Comparison of ENCODE assay signal across 16 cellular contexts in genomic region chr9:123863164-123863855, GRCh38.
DNase-seq lines count a peak whose midpoint lies in the region; ATAC-seq and TF ChIP-seq lines count a peak whose summit lies in the region.
"Had no signal": no experiment of that assay in that cellular context is flagged by ENCODE, and none has a peak within 500 bp of the region (broad histone marks: within the 10 kb centered on the region; RNA-seq: fewer than 3 reads in every experiment).

No MANE protein-coding gene starts in this region.

- H3K4me3 ChIP-seq in GM23338 (peak overlapping the region; percentile 9), left ventricle myocardium inferior (no peak overlapping the region), neutrophil (ENCODE audit: low read depth in 1 of 2, low read length in 1 of 2) (no peak overlapping the region)
- no peak overlapping the region for H3K4me3 ChIP-seq in CD8-positive, alpha-beta memory T cell (ENCODE audit: low read length)
- H3K4me3 ChIP-seq: right lobe of liver had no signal

- H3K36me3 ChIP-seq in GM23338 (ENCODE audit: insufficient read depth) = no peaks in the 10 kb centered on the region
- no peaks in the 10 kb centered on the region for H3K36me3 ChIP-seq in left ventricle myocardium inferior
- H3K36me3 ChIP-seq in neutrophil = no peaks in the 10 kb centered on the region
- no peaks in the 10 kb centered on the region for H3K36me3 ChIP-seq in CD8-positive, alpha-beta memory T cell (ENCODE audit: insufficient read depth, low read length)
- H3K36me3 ChIP-seq: right lobe of liver had no signal

- peaks cover 6% of the 10 kb centered on the region; the same call in 1 of the 2 replicates for H3K79me2 ChIP-seq in GM23338 (replicated peaks; ENCODE audit: insufficient read depth)

- no peak overlapping the region for H2AFZ ChIP-seq in GM23338

- H3K9me3 ChIP-seq in left ventricle myocardium inferior (replicated peaks) (no peaks in the 10 kb centered on the region), neutrophil (no peaks in the 10 kb centered on the region)
- no peaks in the 10 kb centered on the region for H3K9me3 ChIP-seq in CD8-positive, alpha-beta memory T cell (ENCODE audit: low read length)
- H3K9me3 ChIP-seq: right lobe of liver had no signal

- H3K36me3 Mint-ChIP-seq in GM23338 (ENCODE audit: low read depth) (no peaks in the 10 kb centered on the region), WTC11 (no peaks in the 10 kb centered on the region)
- peaks cover 2 to 6% (median 2%) of the 10 kb centered on the region in 3 donors for H3K36me3 Mint-ChIP-seq in CD8-positive, alpha-beta memory T cell

- peak overlapping the region; percentile 73 for H3K27ac ChIP-seq in GM23338 (ENCODE audit: low read depth)
- H3K27ac ChIP-seq in left ventricle myocardium inferior (replicated peaks) = peak overlapping the region; percentile 62
- peak overlapping the region; percentile 86 for H3K27ac ChIP-seq in neutrophil
- H3K27ac ChIP-seq in CD8-positive, alpha-beta memory T cell (ENCODE audit: low read depth, low read length) = no peak overlapping the region
- H3K27ac ChIP-seq: right lobe of liver had no signal

- no peaks in the 10 kb centered on the region for H4K20me1 ChIP-seq in GM23338 (replicated peaks; ENCODE audit: insufficient read depth)

- H3K4me3 Mint-ChIP-seq in GM23338 (peak overlapping the region; percentile 53), WTC11 (peak overlapping the region; percentile 54)
- H3K4me3 Mint-ChIP-seq in CD8-positive, alpha-beta memory T cell = no peak overlapping the region
- H3K4me3 Mint-ChIP-seq: naive thymus-derived CD4-positive, alpha-beta T cell had no signal

- H3K27me3 ChIP-seq in GM23338 (ENCODE audit: insufficient read depth) (peaks cover 17% of the 10 kb centered on the region), left ventricle myocardium inferior (ENCODE audit: low read depth) (no peaks in the 10 kb centered on the region), neutrophil (no peaks in the 10 kb centered on the region)
- no peaks in the 10 kb centered on the region for H3K27me3 ChIP-seq in CD8-positive, alpha-beta memory T cell (ENCODE audit: insufficient read depth, low read length, poor library complexity, severe bottlenecking)
- H3K27me3 ChIP-seq: right lobe of liver had no signal

- ATAC-seq in GM23338 (peak; percentile 92), WTC11 (peak; percentile 89)
- ATAC-seq: naive thymus-derived CD4-positive, alpha-beta T cell; right lobe of liver; SK-N-SH treated with all-trans-retinoic acid at 6 μM for 48 hours had no signal

- peak overlapping the region; percentile 89 for H3K27ac Mint-ChIP-seq in GM23338
- H3K27ac Mint-ChIP-seq in WTC11 = peak overlapping the region; percentile 89
- peak overlapping the region in 1 of 8 donors; percentile 3 for H3K27ac Mint-ChIP-seq in CD8-positive, alpha-beta memory T cell
- H3K27ac Mint-ChIP-seq: type B pancreatic cell had no signal

- H3K4me2 ChIP-seq in GM23338 = peak overlapping the region; percentile 39

- H3K4me1 ChIP-seq in GM23338 (ENCODE audit: insufficient read depth) = peaks cover 74% of the 10 kb centered on the region
- H3K4me1 ChIP-seq in left ventricle myocardium inferior = peaks cover 40% of the 10 kb centered on the region
- peaks cover 78 to 79% of the 10 kb centered on the region in 2 experiments for H3K4me1 ChIP-seq in neutrophil (ENCODE audit: control insufficient read depth in 1 of 2, insufficient read depth in 1 of 2, low read depth in 1 of 2, low read length in 1 of 2)
- peaks cover 16% of the 10 kb centered on the region for H3K4me1 ChIP-seq in CD8-positive, alpha-beta memory T cell (ENCODE audit: insufficient read depth, low read length)

- H3K9me2 ChIP-seq in GM23338 (ENCODE audit: insufficient read depth) = no peaks in the 10 kb centered on the region

- H3K9me3 Mint-ChIP-seq in GM23338 = no peaks in the 10 kb centered on the region
- no peaks in the 10 kb centered on the region for H3K9me3 Mint-ChIP-seq in WTC11
- H3K9me3 Mint-ChIP-seq in CD8-positive, alpha-beta memory T cell = peaks cover 0 to 7% (median 0%) of the 10 kb centered on the region in 5 donors
- H3K9me3 Mint-ChIP-seq: type B pancreatic cell had no signal

- DNase-seq in GM23338 (ENCODE audit: low spot score) = peak; percentile 90
- no peak for DNase-seq in WTC11 (ENCODE audit: low spot score)
- no peak for DNase-seq in left ventricle myocardium inferior
- DNase-seq in activated gamma-delta T cell (lab: John Stamatoyannopoulos, UW) = no peak
- no peak for DNase-seq in COR-L47 (lab: John Stamatoyannopoulos, UW)
- no peak for DNase-seq in NCI-H510A (lab: John Stamatoyannopoulos, UW)
- DNase-seq in CD8-positive, alpha-beta memory T cell = no peak
- DNase-seq: effector memory CD4-positive, alpha-beta T cell; naive thymus-derived CD4-positive, alpha-beta T cell; NCI-H1105; NCI-H226; right lobe of liver; stimulated activated CD4-positive, alpha-beta T cell treated with anti-CD3 and anti-CD28 coated beads, Interleukin-4, amount 100 ng/mL, for 24 hours had no signal

- POLR2A ChIA-PET in WTC11 (lab: Charles Lee) = interaction anchor here (0.5 to 0.6 kb wide), 3 partner anchors 11 to 959 kb away, joined by 3 to 6 read pairs (median 3); no protein-coding TSS in a partner anchor
- POLR2A ChIA-PET in CD8-positive, alpha-beta memory T cell (lab: Charles Lee) = no interaction called here

- H3F3A ChIP-seq in GM23338 (replicated peaks; ENCODE audit: low read depth) = no peaks in the 10 kb centered on the region

- CTCF ChIA-PET in WTC11 (lab: Charles Lee) = interaction anchor here (1.5 to 1.6 kb wide), 3 partner anchors 11 to 464 kb away, joined by 3 to 5 read pairs (median 3); no protein-coding TSS in a partner anchor
- CTCF ChIA-PET in CD8-positive, alpha-beta memory T cell (lab: Charles Lee) = no interaction called here

- no peak for TF ChIP-seq CTCF in GM23338 (conservative IDR thresholded peaks at IDR 0.05; ENCODE audit: low read depth in 2 of 2)
- no peak for TF ChIP-seq CTCF in WTC11 (IDR thresholded peaks at IDR 0.05)
- no peak for TF ChIP-seq CTCF in left ventricle myocardium inferior (IDR thresholded peaks at IDR 0.05; ENCODE audit: borderline replicate concordance)
- TF ChIP-seq CTCF in neutrophil (IDR thresholded peaks at IDR 0.05) = no peak

- intact Hi-C loops in left ventricle myocardium inferior (cut with micrococcal nuclease) = no loop called here

- H3K27me3 Mint-ChIP-seq in GM23338 (ENCODE audit: insufficient read depth, low read depth, poor library complexity) (peaks cover 8% of the 10 kb centered on the region), WTC11 (ENCODE audit: low read depth) (peaks cover 31% of the 10 kb centered on the region)
- H3K27me3 Mint-ChIP-seq in CD8-positive, alpha-beta memory T cell = no peaks in the 10 kb centered on the region
- H3K27me3 Mint-ChIP-seq: naive thymus-derived CD4-positive, alpha-beta T cell had no signal

- H3K4me1 Mint-ChIP-seq in GM23338 (peaks cover 88% of the 10 kb centered on the region), WTC11 (peaks cover 93% of the 10 kb centered on the region)
- peaks cover 26 to 30% (median 27%) of the 10 kb centered on the region in 3 donors for H3K4me1 Mint-ChIP-seq in CD8-positive, alpha-beta memory T cell

TF ChIP-seq in GM23338, 12 proteins besides CTCF, POLR2A, EP300 and RAD21 (continues in another document):
- no peak for TF ChIP-seq EZH2 (IDR thresholded peaks at IDR 0.05; ENCODE audit: low read depth, unreplicated experiment)
- no peak for TF ChIP-seq ZNF331 (CRISPR knock-in tag; IDR thresholded peaks at IDR 0.05; ENCODE audit: low read depth)
- TF ChIP-seq ETS1 (IDR thresholded peaks at IDR 0.05) = peak; percentile 49; the same call in 1 of the 2 replicates
- no peak for TF ChIP-seq STAT1 (IDR thresholded peaks at IDR 0.05; ENCODE audit: unreplicated experiment)
- no peak for TF ChIP-seq JUNB (IDR thresholded peaks at IDR 0.05; ENCODE audit: unreplicated experiment)
- peak; percentile 44; the same call in 1 of the 2 replicates for TF ChIP-seq POLR2AphosphoS5 (IDR thresholded peaks at IDR 0.05; ENCODE audit: low read depth)
- TF ChIP-seq NANOG (IDR thresholded peaks at IDR 0.05; ENCODE audit: borderline replicate concordance) = peak; percentile 99

TF ChIP-seq in WTC11, 78 proteins besides CTCF, POLR2A, EP300 and RAD21 (continues in another document):
- TF ChIP-seq JUN (CRISPR knock-in tag; IDR thresholded peaks at IDR 0.05) (no peak), FOXP4 (CRISPR knock-in tag; IDR thresholded peaks at IDR 0.05) (peak; percentile 55; the same call in 1 of the 2 replicates), ZNF423 (CRISPR knock-in tag; IDR thresholded peaks at IDR 0.05) (no peak), RELA (CRISPR knock-in tag; IDR thresholded peaks at IDR 0.05; ENCODE audit: borderline replicate concordance) (no peak), RORB (CRISPR knock-in tag; IDR thresholded peaks at IDR 0.05) (no peak), FOXJ3 (CRISPR knock-in tag; IDR thresholded peaks at IDR 0.05; ENCODE audit: borderline replicate concordance) (peak; percentile 32; the same call in 1 of the 2 replicates)

Comparison
In these comparisons a context has a peak if more than half of its experiments do, and no peak if none do; other contexts are left out.
1. H3K4me3 Mint-ChIP-seq: peak in GM23338 (single experiment) and WTC11 (single experiment); none in CD8-positive, alpha-beta memory T cell (0 of 7).